8 cellular contexts compared by ENCODE assay signal in the genomic region with DNA sequence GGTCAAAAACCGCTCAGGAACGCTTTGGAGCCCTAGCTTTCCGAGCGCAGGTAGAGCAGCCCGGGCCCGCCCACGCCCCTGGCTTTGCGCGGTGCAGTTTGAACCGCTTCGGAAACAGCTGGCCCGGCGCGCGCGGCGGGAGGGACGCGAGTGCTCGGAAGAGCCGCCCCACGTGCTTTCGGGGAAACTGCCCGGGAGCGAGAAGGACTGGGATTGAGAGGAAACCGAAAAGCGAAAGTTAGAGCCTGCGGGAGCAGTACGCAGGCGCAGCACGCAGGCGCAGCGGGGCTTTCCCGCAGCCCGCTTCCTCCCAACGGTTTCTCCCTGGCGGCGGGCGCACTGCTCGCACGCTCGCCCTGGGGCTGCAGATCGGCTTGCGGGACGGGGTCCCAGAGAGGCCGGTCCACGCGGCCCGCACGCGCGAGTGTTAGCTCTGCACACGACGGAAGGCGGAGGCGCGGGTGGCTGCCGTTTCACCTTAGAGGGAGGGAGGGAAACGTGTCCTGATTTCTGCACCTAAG. TPM values are rescaled to one million over a fixed set of nuclear protein-coding genes. Genes with fewer than 3 reads are reported as not detected.
DNase-seq lines count a peak whose midpoint lies in the region; TF ChIP-seq lines count a peak whose summit lies in the region.

No MANE protein-coding gene starts in this region.

- H3K27ac ChIP-seq in RWPE1 (peak overlapping the region; percentile 94), neural progenitor cell (no peak overlapping the region), stomach smooth muscle (ENCODE audit: low read length) (peak overlapping the region; percentile 82)

- POLR2A ChIA-PET in RWPE1 (lab: Yijun Ruan, JAX; ENCODE audit: low non-redundant PET) = interaction anchor here (0.6 kb wide), 1 partner anchor 465 kb away, joined by 3 read pairs; no protein-coding TSS in a partner anchor

- no peaks in the 10 kb centered on the region for H3K9me3 Mint-ChIP-seq in neural progenitor cell

- no peak overlapping the region for H3K27ac Mint-ChIP-seq in neural progenitor cell

- H3K4me1 Mint-ChIP-seq in neural progenitor cell = no peaks in the 10 kb centered on the region

- H3K4me2 ChIP-seq in Loucy (ENCODE audit: low read depth, low read length, poor library complexity, severe bottlenecking) (peak overlapping the region; percentile 77), neural progenitor cell (peak overlapping the region; percentile 78)

- H3K79me2 ChIP-seq in Loucy (ENCODE audit: insufficient read depth, low read length) (peaks cover 16% of the 10 kb centered on the region; the same call in 1 of the 2 replicates), neural progenitor cell (ENCODE audit: low read depth) (no peaks in the 10 kb centered on the region)

- no peak overlapping the region for H3K4me3 Mint-ChIP-seq in neural progenitor cell

- H3K9me2 ChIP-seq in Loucy (replicated peaks; ENCODE audit: low read depth, low read length) = no peaks in the 10 kb centered on the region

- H3K4me3 ChIP-seq in H7 (ENCODE audit: insufficient read depth, low read depth, low read length) (peak overlapping the region; percentile 87), Loucy (ENCODE audit: low read length, poor library complexity, severe bottlenecking) (peak overlapping the region; percentile 86), fibroblast of villous mesenchyme (ENCODE audit: low read depth, low read length) (peak overlapping the region; percentile 88), neural progenitor cell (peak overlapping the region; percentile 60), stomach smooth muscle (ENCODE audit: low read length in 2 of 2) (peak overlapping the region; percentile 78 to 89)

- H3K9me3 ChIP-seq in ES-I3 (ENCODE audit: control insufficient read depth, insufficient read depth, low read length) = no peaks in the 10 kb centered on the region
- no peaks in the 10 kb centered on the region for H3K9me3 ChIP-seq in Loucy (ENCODE audit: insufficient read depth, low read depth, low read length)
- no peaks in the 10 kb centered on the region for H3K9me3 ChIP-seq in neural progenitor cell (ENCODE audit: low read depth)
- H3K9me3 ChIP-seq in stomach smooth muscle (ENCODE audit: control insufficient read depth in 2 of 2, low read length in 2 of 2) = no peaks in the 10 kb centered on the region

- H4K20me1 ChIP-seq in Loucy (ENCODE audit: insufficient read depth, low read length, poor library complexity, severe bottlenecking) (no peaks in the 10 kb centered on the region), neural progenitor cell (ENCODE audit: low read depth) (no peaks in the 10 kb centered on the region)

- no peaks in the 10 kb centered on the region for H3K36me3 ChIP-seq in ES-I3 (ENCODE audit: insufficient read depth, low read length)
- no peaks in the 10 kb centered on the region for H3K36me3 ChIP-seq in H7 (replicated peaks; ENCODE audit: control insufficient read depth, insufficient read depth, low read length)
- no peaks in the 10 kb centered on the region for H3K36me3 ChIP-seq in Loucy (ENCODE audit: insufficient read depth, low read length)
- H3K36me3 ChIP-seq in neural progenitor cell = no peaks in the 10 kb centered on the region
- H3K36me3 ChIP-seq in stomach smooth muscle (ENCODE audit: control insufficient read depth in 2 of 2, insufficient read depth in 2 of 2, low read length in 2 of 2) = no peaks in the 10 kb centered on the region

- H3K9ac ChIP-seq in ES-I3 (ENCODE audit: low read depth, low read length) (peak overlapping the region; percentile 89), Loucy (ENCODE audit: low read depth, low read length, poor library complexity, severe bottlenecking) (peak overlapping the region; percentile 98), neural progenitor cell (peak overlapping the region; percentile 36), stomach smooth muscle (ENCODE audit: low read length in 2 of 2) (peak overlapping the region; percentile 78 to 81)

- peak; percentile 96 for DNase-seq in H7
- DNase-seq in RWPE1 (ENCODE audit: low spot score) = peak; percentile 96
- peak; percentile 92 for DNase-seq in activated effector memory CD4-positive, alpha-beta T cell treated with Interleukin-2 at 50 U/mL for 16 hours
- DNase-seq in fibroblast of villous mesenchyme (ENCODE audit: low read depth) = peak; percentile 98
- DNase-seq in neural progenitor cell (ENCODE audit: low spot score) = peak; percentile 96

- CTCF ChIA-PET in RWPE1 (lab: Yijun Ruan, JAX) = interaction anchor here (0.6 kb wide), 1 partner anchor 276 kb away, joined by 3 read pairs; no protein-coding TSS in a partner anchor

- TF ChIP-seq CTCF in Loucy (conservative IDR thresholded peaks at IDR 0.05; ENCODE audit: low read length) = no peak
- no peak for TF ChIP-seq CTCF in RWPE1 (conservative IDR thresholded peaks at IDR 0.05; ENCODE audit: low read depth)
- TF ChIP-seq CTCF in fibroblast of villous mesenchyme (IDR thresholded peaks at IDR 0.05; ENCODE audit: insufficient read depth, low read depth, low read length) = peak; percentile 5
- peak; percentile 11 for TF ChIP-seq CTCF in neural progenitor cell (IDR thresholded peaks at IDR 0.05)

- H2AFZ ChIP-seq in Loucy (ENCODE audit: low read length) = peak overlapping the region; percentile 56; the same call in 1 of the 2 replicates
- H2AFZ ChIP-seq in neural progenitor cell (replicated peaks) = peak overlapping the region; percentile 77

- no peaks in the 10 kb centered on the region for H3K27me3 Mint-ChIP-seq in neural progenitor cell (ENCODE audit: insufficient read depth, low read depth)

- H3K4me1 ChIP-seq in ES-I3 (ENCODE audit: insufficient read depth, low read length) (no peaks in the 10 kb centered on the region), Loucy (ENCODE audit: insufficient read depth, low read length, poor library complexity, severe bottlenecking) (peaks cover 32% of the 10 kb centered on the region), neural progenitor cell (no peaks in the 10 kb centered on the region), stomach smooth muscle (ENCODE audit: control insufficient read depth, insufficient read depth, low read length) (peaks cover 2% of the 10 kb centered on the region)

- H3K27me3 ChIP-seq in H7 (ENCODE audit: control insufficient read depth, insufficient read depth, low read length) (peaks cover 4% of the 10 kb centered on the region), Loucy (ENCODE audit: insufficient read depth, low read length, poor library complexity, severe bottlenecking) (no peaks in the 10 kb centered on the region), neural progenitor cell (peaks cover 51% of the 10 kb centered on the region), stomach smooth muscle (ENCODE audit: control insufficient read depth in 1 of 2, insufficient read depth in 2 of 2, low read length in 2 of 2) (no peaks in the 10 kb centered on the region)

- 0 out of 2 replicates have a peak, but pooled peaks cover 2% of the 10 kb centered on the region for H3F3A ChIP-seq in Loucy (ENCODE audit: low read depth)
- no peaks in the 10 kb centered on the region for H3F3A ChIP-seq in neural progenitor cell (ENCODE audit: low read depth)

- no peaks in the 10 kb centered on the region for H3K36me3 Mint-ChIP-seq in neural progenitor cell

RNA-seq across cellular contexts. Expression of a gene that starts 6.3 kb away (rescaled TPM):
- total RNA-seq in H7 (2014; rRNA removed; shearing (Covaris generic)) = 25.7 and 34.1 TPM in 2 replicates
- total RNA-seq in fibroblast of villous mesenchyme = 116 and 132 TPM in 2 replicates
- total RNA-seq in neural progenitor cell (ENCODE audit: low replicate concordance) = 52.5 and 61.7 TPM in 2 replicates

Comparison
In these comparisons a context has a peak if more than half of its experiments do, and no peak if none do; other contexts are left out.
1. H3K9ac ChIP-seq: peak in every context shown above with its lines; median percentile 98 in Loucy; 89 in ES-I3; 80 in stomach smooth muscle; 36 in neural progenitor cell.
2. CTCF ChIP-seq: peak in fibroblast of villous mesenchyme (single experiment) and neural progenitor cell (single experiment); none in Loucy (single experiment) and RWPE1 (single experiment).
3. Peak in every context shown above with its lines, with median percentiles within 50 percentile points of each other: DNase-seq and H3K4me3 ChIP-seq.